Comparison of ENCODE assay signal across 14 cellular contexts in genomic region chr3:45607790-45608189, GRCh38. TPM values are rescaled to one million over a fixed set of nuclear protein-coding genes. Genes with fewer than 3 reads are reported as not detected.
DNase-seq lines count a peak whose midpoint lies in the region; ATAC-seq and TF ChIP-seq lines count a peak whose summit lies in the region.
"Had no signal": no experiment of that assay in that cellular context is flagged by ENCODE, and none has a peak within 500 bp of the region (broad histone marks: within the 10 kb centered on the region; RNA-seq: fewer than 3 reads in every experiment).

No MANE protein-coding gene starts in this region.

- CTCF ChIA-PET in Panc1 (lab: Charles Lee), result interaction anchor here (0.6 kb wide), 2 partner anchors 96 to 673 kb away, joined by 5 to 12 read pairs; no protein-coding TSS in a partner anchor

- H3K36me3 ChIP-seq in Panc1 (ENCODE audit: control insufficient read depth, insufficient read depth, low read length) (no peaks in the 10 kb centered on the region; the same call in 1 of the 2 replicates), esophagus squamous epithelium (peaks cover 0 to 30% (median 0%) of the 10 kb centered on the region in 3 donors), osteoblast (ENCODE audit: insufficient read depth, low read length) (peaks cover 10% of the 10 kb centered on the region)
- H3K36me3 ChIP-seq in effector memory CD4-positive, alpha-beta T cell (ENCODE audit: control insufficient read depth, insufficient read depth, low read length), result peaks cover 11% of the 10 kb centered on the region

- in situ Hi-C loops in Panc1 (cut with HindIII; ENCODE audit: low pct_unique_long_range_greater_than_20kb, low sequenced_read_pairs), result no loop called here

- H3K4me1 ChIP-seq in Panc1 (ENCODE audit: control insufficient read depth, insufficient read depth, low read length) (peaks cover 49% of the 10 kb centered on the region), esophagus squamous epithelium (peaks cover 17 to 80% (median 33%) of the 10 kb centered on the region in 3 donors), osteoblast (ENCODE audit: insufficient read depth, low read length) (peaks cover 28% of the 10 kb centered on the region)
- H3K4me1 ChIP-seq in effector memory CD4-positive, alpha-beta T cell (ENCODE audit: control insufficient read depth, insufficient read depth, low read length, poor library complexity, severe bottlenecking), result no peaks in the 10 kb centered on the region

- H2AFZ ChIP-seq in osteoblast (ENCODE audit: low read length), result peak overlapping the region; percentile 5

- WGBS in esophagus squamous epithelium, 2 donors, result 38 to 42% methylated on average over 5 of the region's 6 CpGs

- H4K20me1 ChIP-seq in osteoblast (ENCODE audit: insufficient read depth, low read length), result peaks cover 49% of the 10 kb centered on the region

- POLR2A ChIA-PET in Panc1 (lab: Charles Lee), result no interaction called here

- no TSS peak for BruUV-seq in Panc1 (replicated peaks; lab: Mats Ljungman, UMichigan)

- TF ChIP-seq CTCF in Panc1 (IDR thresholded peaks at IDR 0.05), result no peak
- no peak for TF ChIP-seq CTCF in esophagus squamous epithelium (IDR thresholded peaks at IDR 0.05)
- TF ChIP-seq CTCF in osteoblast (IDR thresholded peaks at IDR 0.05; ENCODE audit: extremely low read depth, low read depth, low read length), result no peak

- intact Hi-C loops in Panc1 (cut with micrococcal nuclease; ENCODE audit: unreplicated experiment) (no loop called here), esophagus squamous epithelium (cut with DNase I) (no loop called here)

- H3K9me3 ChIP-seq in Panc1 (ENCODE audit: control insufficient read depth, insufficient read depth, low read depth, low read length), result no peaks in the 10 kb centered on the region
- H3K9me3 ChIP-seq in esophagus squamous epithelium, result no peaks in the 10 kb centered on the region
- H3K9me3 ChIP-seq in osteoblast (ENCODE audit: low read depth, low read length), result no peaks in the 10 kb centered on the region
- no peaks in the 10 kb centered on the region for H3K9me3 ChIP-seq in effector memory CD4-positive, alpha-beta T cell (ENCODE audit: control insufficient read depth, low read length)

- H3K27me3 ChIP-seq in Panc1 (ENCODE audit: control insufficient read depth, insufficient read depth, low read length), result no peaks in the 10 kb centered on the region
- H3K27me3 ChIP-seq in esophagus squamous epithelium, result no peaks in the 10 kb centered on the region
- H3K27me3 ChIP-seq in osteoblast (ENCODE audit: insufficient read depth, low read length), result no peaks in the 10 kb centered on the region
- H3K27me3 ChIP-seq in effector memory CD4-positive, alpha-beta T cell (replicated peaks; ENCODE audit: control insufficient read depth, insufficient read depth, low read length, poor library complexity, severe bottlenecking), result no peaks in the 10 kb centered on the region

- ATAC-seq in Panc1, result 0 out of 2 replicates have a peak, but pooled peaks have one; percentile 36
- no peak for ATAC-seq in GM18519 (IDR thresholded peaks at IDR 0.05; ENCODE audit: low FRiP score, unreplicated experiment)
- no peak for ATAC-seq in GM19455 (IDR thresholded peaks at IDR 0.05; ENCODE audit: unreplicated experiment)

- H3K4me3 ChIP-seq in Panc1 (ENCODE audit: low read depth in 2 of 2, low read length in 2 of 2) (no peak overlapping the region), esophagus squamous epithelium (no peak overlapping the region), osteoblast (ENCODE audit: insufficient read depth, low read length) (no peak overlapping the region)
- no peak overlapping the region for H3K4me3 ChIP-seq in effector memory CD4-positive, alpha-beta T cell (ENCODE audit: insufficient read depth, low read depth, low read length, poor library complexity, severe bottlenecking)

- peaks cover 95% of the 10 kb centered on the region for H3K79me2 ChIP-seq in osteoblast (ENCODE audit: insufficient read depth, low read length)

- H3K4me2 ChIP-seq in osteoblast (ENCODE audit: insufficient read depth, low read length), result peak overlapping the region; percentile 43

- DNase-seq in AG20443 (ENCODE audit: low spot score) (peak; percentile 75), Panc1 (ENCODE audit: low read depth, low spot score) (no peak), esophagus squamous epithelium (lab: John Stamatoyannopoulos, UW) (no peak), osteoblast (ENCODE audit: insufficient read length, low spot score, missing footprints) (peak; percentile 82)
- no peak for DNase-seq in effector memory CD4-positive, alpha-beta T cell
- DNase-seq in activated CD8-positive, alpha-beta memory T cell treated with anti-CD3 and anti-CD28 coated beads, Interleukin-2, amount 50 U/mL, for 4 hours, result no peak
- DNase-seq: activated CD4-positive, alpha-beta T cell treated with anti-CD3 and anti-CD28 coated beads, Interleukin-2, amount 50 U/mL, for 4 hours; amniotic stem cell; C1 segment of cervical spinal cord; naive B cell; NCI-H1436 treated with DMSO at 0.1 percent for 48 hours; SIG-M5 had no signal

- no peak for TF ChIP-seq POLR2A in esophagus squamous epithelium (IDR thresholded peaks at IDR 0.05)

- no peak overlapping the region for H3K27ac ChIP-seq in Panc1 (ENCODE audit: low read length)
- H3K27ac ChIP-seq in esophagus squamous epithelium, result peak overlapping the region in 3 of 4 donors; percentile 51 to 74 (median 59)
- peak overlapping the region; percentile 69 for H3K27ac ChIP-seq in osteoblast (ENCODE audit: low read depth, low read length)
- no peak overlapping the region for H3K27ac ChIP-seq in effector memory CD4-positive, alpha-beta T cell (ENCODE audit: insufficient read depth, low read length, poor library complexity, severe bottlenecking)

RNA-seq across cellular contexts. Expression of gene LIMD1, which starts 13.2 kb away (rescaled TPM):
- total RNA-seq in Panc1 (2021; ENCODE audit: unreplicated experiment) (49.7 TPM), esophagus squamous epithelium (10 to 100 TPM in 2 of 4 donors, 1 to 10 TPM in 2; 8.5 to 18.9 (median 11.3) TPM), osteoblast (14.4 and 17.4 TPM in 2 replicates)
- 19.4 TPM for polyA plus RNA-seq in Panc1 (2012; ENCODE audit: insufficient read length)

Comparison
In these comparisons a context has a peak if more than half of its experiments do, and no peak if none do; other contexts are left out.
1. DNase-seq: peak in AG20443 (single experiment) and osteoblast (single experiment); none in Panc1 (single experiment), esophagus squamous epithelium (single experiment), effector memory CD4-positive, alpha-beta T cell (0 of 3) and activated CD8-positive, alpha-beta memory T cell treated with anti-CD3 and anti-CD28 coated beads, Interleukin-2, amount 50 U/mL, for 4 hours (single experiment).
2. H3K27ac ChIP-seq: peak in esophagus squamous epithelium (3 of 4) and osteoblast (single experiment); none in Panc1 (single experiment) and effector memory CD4-positive, alpha-beta T cell (single experiment).